10 cellular contexts compared by ENCODE assay signal in the genomic region with DNA sequence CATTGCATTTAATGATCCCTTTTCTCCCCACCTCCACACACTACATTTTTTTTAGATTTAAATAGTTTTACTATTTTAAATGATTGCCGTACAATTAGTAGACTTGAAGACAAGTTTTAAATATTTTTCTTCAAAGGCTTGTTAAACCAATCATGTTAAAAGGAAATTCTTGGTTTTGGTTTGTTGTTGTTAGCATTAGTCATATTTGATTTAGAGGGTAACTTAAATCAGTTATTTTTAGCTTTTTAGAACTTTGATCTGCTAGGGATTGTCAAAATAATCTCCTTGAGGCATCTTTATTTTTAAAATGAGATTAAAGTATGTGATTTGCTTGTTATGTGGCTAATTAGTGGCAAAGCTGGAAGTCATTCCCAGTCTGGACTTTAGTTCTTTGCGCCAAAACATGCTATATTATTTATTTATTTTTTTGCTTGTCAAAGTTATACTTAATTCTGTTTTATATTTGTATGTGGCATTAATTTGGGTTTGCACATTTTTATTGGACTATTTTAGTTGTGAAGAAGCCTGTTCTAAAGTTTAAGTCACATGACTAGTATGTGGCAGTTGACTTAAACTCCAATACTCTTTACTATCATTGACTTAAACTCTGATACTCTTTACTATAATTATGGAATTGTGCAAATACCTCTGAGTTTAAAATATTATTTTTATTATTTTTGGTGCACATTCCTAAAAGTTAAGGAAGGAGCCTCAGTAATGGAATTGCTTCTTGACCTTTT. TPM values are rescaled to one million over a fixed set of nuclear protein-coding genes. Genes with fewer than 3 reads are reported as not detected.
DNase-seq lines count a peak whose midpoint lies in the region; ATAC-seq, FAIRE-seq and TF ChIP-seq lines count a peak whose summit lies in the region.
"Had no signal": no experiment of that assay in that cellular context is flagged by ENCODE, and none has a peak within 500 bp of the region (broad histone marks: within the 10 kb centered on the region; RNA-seq: fewer than 3 reads in every experiment).

No MANE protein-coding gene starts in this region.

- no peak for TF ChIP-seq POLR2A in GM12892 (IDR thresholded peaks at IDR 0.05; ENCODE audit: low read depth, low read length)

- BruUV-seq in mammary epithelial cell (replicated peaks; lab: Mats Ljungman, UMichigan), result no TSS peak

- H3K27me3 ChIP-seq in BE2C (no peaks in the 10 kb centered on the region), mammary epithelial cell (ENCODE audit: insufficient read depth, low read length) (no peaks in the 10 kb centered on the region)
- no peaks in the 10 kb centered on the region for H3K27me3 ChIP-seq in naive thymus-derived CD4-positive, alpha-beta T cell (ENCODE audit: control insufficient read depth in 2 of 2, insufficient read depth in 2 of 2, low read length in 2 of 2)
- H3K27me3 ChIP-seq in CD4-positive, alpha-beta T cell (ENCODE audit: control insufficient read depth, insufficient read depth, low read length), result no peaks in the 10 kb centered on the region

- peaks cover 3% of the 10 kb centered on the region for H4K20me1 ChIP-seq in mammary epithelial cell (ENCODE audit: insufficient read depth, low read length)

- peak overlapping the region; percentile 76 for H3K4me3 ChIP-seq in BE2C (ENCODE audit: low read depth, low read length)
- H3K4me3 ChIP-seq in mammary epithelial cell (replicated peaks in 1 of 3; ENCODE audit: insufficient read depth in 1 of 3, low read depth in 2 of 3, low read length in 3 of 3), result peak overlapping the region; percentile 65 to 91 (median 71)
- no peak overlapping the region for H3K4me3 ChIP-seq in naive thymus-derived CD4-positive, alpha-beta T cell (ENCODE audit: low read length)

- no peaks in the 10 kb centered on the region for H3K9me3 ChIP-seq in BE2C
- H3K9me3 ChIP-seq in mammary epithelial cell (replicated peaks; ENCODE audit: insufficient read depth, low read length), result no peaks in the 10 kb centered on the region
- no peaks in the 10 kb centered on the region for H3K9me3 ChIP-seq in naive thymus-derived CD4-positive, alpha-beta T cell (ENCODE audit: control insufficient read depth in 2 of 3, low read length in 3 of 3)
- no peaks in the 10 kb centered on the region for H3K9me3 ChIP-seq in CD4-positive, alpha-beta T cell (ENCODE audit: control insufficient read depth, low read length)

- CTCF ChIA-PET in mammary epithelial cell (lab: Charles Lee; ENCODE audit: low non-redundant PET), result no interaction called here
- CTCF ChIA-PET in naive thymus-derived CD4-positive, alpha-beta T cell (lab: Charles Lee), result interaction anchor here (0.7 to 1.0 kb wide), 3 partner anchors 10 to 113 kb away, joined by 3 to 7 read pairs (median 3); no protein-coding TSS in a partner anchor
- CTCF ChIA-PET in CD4-positive, alpha-beta T cell (lab: Charles Lee), result no interaction called here

- peaks cover 26 to 43% (median 34%) of the 10 kb centered on the region in 3 donors for H3K4me1 Mint-ChIP-seq in IgD-negative memory B cell
- H3K4me1 Mint-ChIP-seq in naive thymus-derived CD4-positive, alpha-beta T cell, result peaks cover 37 to 88% (median 65%) of the 10 kb centered on the region in 7 donors
- peaks cover 63% of the 10 kb centered on the region for H3K4me1 Mint-ChIP-seq in CD4-positive, alpha-beta T cell (ENCODE audit: low read depth)

- H3K4me3 Mint-ChIP-seq in IgD-negative memory B cell, result peak overlapping the region in 3 of 4 donors; percentile 30 to 56 (median 33)
- H3K4me3 Mint-ChIP-seq in naive thymus-derived CD4-positive, alpha-beta T cell, result peak overlapping the region in 9 of 10 donors; percentile 8 to 96 (median 55)
- no peak overlapping the region for H3K4me3 Mint-ChIP-seq in CD4-positive, alpha-beta T cell

- H3K36me3 Mint-ChIP-seq in IgD-negative memory B cell, result peaks cover 5% of the 10 kb centered on the region
- H3K36me3 Mint-ChIP-seq in naive thymus-derived CD4-positive, alpha-beta T cell, result peaks cover 0 to 33% (median 8%) of the 10 kb centered on the region in 5 donors
- peaks cover 22% of the 10 kb centered on the region for H3K36me3 Mint-ChIP-seq in CD4-positive, alpha-beta T cell (ENCODE audit: low read depth)

- POLR2A ChIA-PET in naive thymus-derived CD4-positive, alpha-beta T cell (lab: Charles Lee), result no interaction called here
- POLR2A ChIA-PET in CD4-positive, alpha-beta T cell (lab: Charles Lee), result no interaction called here

- ATAC-seq in naive thymus-derived CD4-positive, alpha-beta T cell, result no peak
- ATAC-seq in CD4-positive, alpha-beta T cell (ENCODE audit: poor library complexity), result no peak

- peaks cover 1% of the 10 kb centered on the region for H3K27me3 Mint-ChIP-seq in IgD-negative memory B cell
- H3K27me3 Mint-ChIP-seq in naive thymus-derived CD4-positive, alpha-beta T cell, result peaks cover 0 to 4% (median 0%) of the 10 kb centered on the region in 5 donors
- H3K27me3 Mint-ChIP-seq in CD4-positive, alpha-beta T cell, result no peaks in the 10 kb centered on the region

- no peak for FAIRE-seq in GM12892 (lab: Jason Lieb, UNC)

- in situ Hi-C loops in mammary epithelial cell (cut with MboI; ENCODE audit: low sequenced_read_pairs in 2 of 2), result no loop called here

- intact Hi-C loops in mammary epithelial cell (cut with micrococcal nuclease), result loop anchor here (5.0 kb wide), 2 partner anchors 55 to 115 kb away; no protein-coding TSS in a partner anchor
- intact Hi-C loops in naive thymus-derived CD4-positive, alpha-beta T cell (cut with micrococcal nuclease), result loop anchor here in 1 of 2 donors (5.0 to 10.0 kb wide), 4 partner anchors 95 to 1502 kb away; a partner anchor contains a TSS
- intact Hi-C loops in CD4-positive, alpha-beta T cell (cut with DNase I, micrococcal nuclease), result loop anchor here in 1 of 2 experiments (10.0 kb wide), 1 partner anchor 1502 kb away; no protein-coding TSS in a partner anchor

- H3K4me2 ChIP-seq in mammary epithelial cell (ENCODE audit: insufficient read depth, low read depth, low read length), result peak overlapping the region; percentile 98

- H3K79me2 ChIP-seq in mammary epithelial cell (ENCODE audit: insufficient read depth, low read length), result peaks cover 74% of the 10 kb centered on the region

- dilution Hi-C loops in mammary epithelial cell (cut with HindIII; ENCODE audit: low sequenced_read_pairs), result no loop called here

- no peak for TF ChIP-seq CTCF in BE2C (IDR thresholded peaks at IDR 0.05; ENCODE audit: low read depth, low read length)
- no peak for TF ChIP-seq CTCF in mammary epithelial cell (conservative IDR thresholded peaks at IDR 0.05 in 1 of 2, IDR thresholded peaks at IDR 0.05 in 1 of 2; ENCODE audit: extremely low read depth in 1 of 2, insufficient read depth in 1 of 2, low read depth in 1 of 2, low read length in 2 of 2)
- TF ChIP-seq CTCF in CD4-positive, alpha-beta T cell (IDR thresholded peaks at IDR 0.05), result no peak

- H3K9ac ChIP-seq in mammary epithelial cell (ENCODE audit: insufficient read depth, low read length), result no peak overlapping the region

- no peak overlapping the region for H3K27ac ChIP-seq in mammary epithelial cell (ENCODE audit: insufficient read depth, low read depth, low read length)
- H3K27ac ChIP-seq in naive thymus-derived CD4-positive, alpha-beta T cell (ENCODE audit: low read depth, low read length), result no peak overlapping the region
- H3K27ac ChIP-seq in CD4-positive, alpha-beta T cell (ENCODE audit: low read depth, low read length), result no peak overlapping the region

- H3K27ac Mint-ChIP-seq in IgD-negative memory B cell, result no peak overlapping the region
- H3K27ac Mint-ChIP-seq in naive thymus-derived CD4-positive, alpha-beta T cell, result no peak overlapping the region
- no peak overlapping the region for H3K27ac Mint-ChIP-seq in CD4-positive, alpha-beta T cell

- WGBS in mammary epithelial cell (ENCODE audit: low coverage, missing lambda C conversion rate), result 30% methylated on average over 2 of the region's 2 CpGs

- H2AFZ ChIP-seq in mammary epithelial cell (ENCODE audit: low read depth, low read length), result no peak overlapping the region

- peaks cover 39% of the 10 kb centered on the region for H3K36me3 ChIP-seq in BE2C
- H3K36me3 ChIP-seq in mammary epithelial cell (ENCODE audit: insufficient read depth, low read length), result peaks cover 12% of the 10 kb centered on the region
- H3K36me3 ChIP-seq in naive thymus-derived CD4-positive, alpha-beta T cell (ENCODE audit: control insufficient read depth in 2 of 3, insufficient read depth in 3 of 3, low read length in 3 of 3), result no peaks in the 10 kb centered on the region

- DNase-seq in BE2C, result no peak
- no peak for DNase-seq in mammary epithelial cell
- no peak for DNase-seq in naive thymus-derived CD4-positive, alpha-beta T cell
- DNase-seq in GM12892 (ENCODE audit: insufficient read length), result no peak
- DNase-seq in LoVo (ENCODE audit: low spot score), result no peak
- DNase-seq in DMS53 treated with DMSO at 0.1 percent for 48 hours (lab: John Stamatoyannopoulos, UW; ENCODE audit: unreplicated experiment), result no peak
- no peak for DNase-seq in CD4-positive, alpha-beta T cell
- DNase-seq: activated CD8-positive, alpha-beta memory T cell treated with anti-CD3 and anti-CD28 coated beads, Interleukin-2, amount 50 U/mL, for 48 hours; NCI-H2029 treated with DMSO at 0.1 percent for 48 hours had no signal

- H3K9me3 Mint-ChIP-seq in IgD-negative memory B cell, result no peaks in the 10 kb centered on the region
- H3K9me3 Mint-ChIP-seq in naive thymus-derived CD4-positive, alpha-beta T cell, result no peaks in the 10 kb centered on the region
- H3K9me3 Mint-ChIP-seq in CD4-positive, alpha-beta T cell, result no peaks in the 10 kb centered on the region

- H3K4me1 ChIP-seq in BE2C (peaks cover 12% of the 10 kb centered on the region), mammary epithelial cell (ENCODE audit: insufficient read depth, low read length) (peaks cover 20% of the 10 kb centered on the region)
- peaks cover 25 to 26% of the 10 kb centered on the region in 2 donors for H3K4me1 ChIP-seq in naive thymus-derived CD4-positive, alpha-beta T cell (ENCODE audit: control insufficient read depth in 2 of 2, insufficient read depth in 2 of 2, low read length in 2 of 2)

RNA-seq across cellular contexts. Expression of a gene that starts 14.7 kb away (rescaled TPM):
- 10.5 TPM for polyA plus RNA-seq in BE2C (2012; ENCODE audit: insufficient read depth, insufficient read length, low read depth)
- polyA plus RNA-seq in IgD-negative memory B cell (not detected), mammary epithelial cell (3.9 TPM)
- 10 to 100 TPM in 1 of 2 donors, 1 to 10 TPM in 1; 2.7 to 14.6 TPM for total RNA-seq in mammary epithelial cell
- polyA minus RNA-seq in mammary epithelial cell, result 3.5 TPM
- total RNA-seq in naive thymus-derived CD4-positive, alpha-beta T cell, result 1 to 10 TPM in 4 of 5 experiments, under 1 TPM in 1; 0.92 to 8.7 (median 2.4) TPM
- polyA plus RNA-seq in naive thymus-derived CD4-positive, alpha-beta T cell, result 1 to 10 TPM; 1.6 to 1.8 TPM
- polyA plus RNA-seq in GM12892 (2012; ENCODE audit: missing spikeins), result 4.1 TPM
- total RNA-seq in CD4-positive, alpha-beta T cell, result 1 to 10 TPM in 1 of 2 experiments, under 1 TPM in 1; 0.74 to 1.3 TPM

RNA-seq across cellular contexts. Expression of a gene that starts 14.7 kb away (rescaled TPM):
- polyA plus RNA-seq in BE2C (2012; ENCODE audit: insufficient read depth, insufficient read length, low read depth), result 91.5 TPM
- polyA plus RNA-seq in IgD-negative memory B cell, result 3.2 TPM
- 10 to 100 TPM; 20.5 to 24.4 TPM for total RNA-seq in mammary epithelial cell
- polyA plus RNA-seq in mammary epithelial cell, result 21.1 TPM
- 25.4 TPM for polyA minus RNA-seq in mammary epithelial cell
- total RNA-seq in naive thymus-derived CD4-positive, alpha-beta T cell, result 10 to 100 TPM in 2 of 5 experiments, 1 to 10 TPM in 3; 7.7 to 16.8 (median 9.7) TPM
- polyA plus RNA-seq in naive thymus-derived CD4-positive, alpha-beta T cell, result 1 to 10 TPM; 4.6 to 6.1 TPM
- polyA plus RNA-seq in GM12892 (2012; ENCODE audit: missing spikeins), result 4.4 TPM
- 1 to 10 TPM; 4.3 to 4.5 TPM for total RNA-seq in CD4-positive, alpha-beta T cell
